ENCODE assay signal across 1 cellular context in genomic region chr19:15418588-15419412, GRCh38.
A peak's percentile ranks its signal among the peaks of the same experiment; 100 is the strongest.
TF ChIP-seq lines count a peak whose summit lies in the region.

TSS of gene AKAP8L (minus strand) at chr19:15418988. CDS start at chr19:15418923, 65 bp downstream.

TF ChIP-seq in HepG2, 621 proteins besides CTCF, POLR2A, EP300 and RAD21 (continued from another document and continues in another):
- TF ChIP-seq ZNF788 (CRISPR knock-in tag; IDR thresholded peaks at IDR 0.05; ENCODE audit: borderline replicate concordance) = no peak; the same call in 1 of the 2 replicates
- peak; percentile 81; the same call in 1 of the 2 replicates for TF ChIP-seq NFIB (CRISPR knock-in tag; IDR thresholded peaks at IDR 0.05; ENCODE audit: borderline replicate concordance)
- no peak for TF ChIP-seq USF2 (IDR thresholded peaks at IDR 0.05; ENCODE audit: low read depth, low read length)
- no peak for TF ChIP-seq USF2 (CRISPR knock-in tag; IDR thresholded peaks at IDR 0.05; ENCODE audit: borderline replicate concordance)
- peak; percentile 93 for TF ChIP-seq DMAP1 (CRISPR knock-in tag; IDR thresholded peaks at IDR 0.05)
- peak; percentile 62; the same call in 1 of the 2 replicates for TF ChIP-seq ZNF230 (CRISPR knock-in tag; IDR thresholded peaks at IDR 0.05)
- TF ChIP-seq CBX1 (IDR thresholded peaks at IDR 0.05; ENCODE audit: low read depth) = no peak
- no peak for TF ChIP-seq NBN (conservative IDR thresholded peaks at IDR 0.05)
- TF ChIP-seq PHF21A (CRISPR knock-in tag; IDR thresholded peaks at IDR 0.05) = peak; percentile 59; the same call in 1 of the 2 replicates
- peak; percentile 39 for TF ChIP-seq HNRNPLL (IDR thresholded peaks at IDR 0.05; ENCODE audit: low read depth, low read length, poor library complexity, severe bottlenecking)
- peak; percentile 60; the same call in 1 of the 2 replicates for TF ChIP-seq NFAT5 (CRISPR knock-in tag; IDR thresholded peaks at IDR 0.05)
- TF ChIP-seq ZXDC (CRISPR knock-in tag; IDR thresholded peaks at IDR 0.05) = no peak
- peak; percentile 36 for TF ChIP-seq PAXIP1 (CRISPR knock-in tag; conservative IDR thresholded peaks at IDR 0.05)
- TF ChIP-seq ZNF883 (CRISPR knock-in tag; IDR thresholded peaks at IDR 0.05; ENCODE audit: not compliant biosample characterization) = peak; percentile 93
- TF ChIP-seq REPIN1 (CRISPR knock-in tag; IDR thresholded peaks at IDR 0.05; ENCODE audit: borderline replicate concordance, low read depth) = peak; percentile 58; the same call in 1 of the 2 replicates
- TF ChIP-seq ZNF468 (CRISPR knock-in tag; IDR thresholded peaks at IDR 0.05) = 0 out of 2 replicates have a peak, but pooled peaks have one; percentile 69
- no peak for TF ChIP-seq MAZ (IDR thresholded peaks at IDR 0.05; ENCODE audit: borderline replicate concordance, low read depth, low read length)
- peak; percentile 40 for TF ChIP-seq MAZ (CRISPR knock-in tag; IDR thresholded peaks at IDR 0.05; ENCODE audit: low read depth)
- TF ChIP-seq ATF3 (CRISPR knock-in tag; IDR thresholded peaks at IDR 0.05) = no peak
- TF ChIP-seq IRF1 (CRISPR knock-in tag; IDR thresholded peaks at IDR 0.05; ENCODE audit: low read depth) = peak; percentile 25; the same call in 1 of the 2 replicates
- peak; percentile 60; the same call in 1 of the 2 replicates for TF ChIP-seq SNAPC4 (CRISPR knock-in tag; IDR thresholded peaks at IDR 0.05)
- TF ChIP-seq ZNF20 (CRISPR knock-in tag; IDR thresholded peaks at IDR 0.05) = no peak
- TF ChIP-seq FOXK2 (IDR thresholded peaks at IDR 0.05) = no peak
- TF ChIP-seq JARID2 (CRISPR knock-in tag; IDR thresholded peaks at IDR 0.05; ENCODE audit: insufficient replicate concordance) = no peak
- peak; percentile 77 for TF ChIP-seq ISL2 (CRISPR knock-in tag; IDR thresholded peaks at IDR 0.05)
- peak; percentile 66; the same call in 1 of the 2 replicates for TF ChIP-seq ESRRA (CRISPR knock-in tag; IDR thresholded peaks at IDR 0.05; ENCODE audit: low read depth)
- TF ChIP-seq ARNTL (CRISPR knock-in tag; IDR thresholded peaks at IDR 0.05) = peak; percentile 22; the same call in 1 of the 2 replicates
- no peak for TF ChIP-seq MIXL1 (CRISPR knock-in tag; IDR thresholded peaks at IDR 0.05)
- 0 out of 2 replicates have a peak, but pooled peaks have one; percentile 6 for TF ChIP-seq GABPA (IDR thresholded peaks at IDR 0.05; ENCODE audit: low read depth, low read length)
- peak; percentile 60 for TF ChIP-seq GABPA (CRISPR knock-in tag; IDR thresholded peaks at IDR 0.05; ENCODE audit: low read depth)
- peak; percentile 91 for TF ChIP-seq ZNF275 (CRISPR knock-in tag; IDR thresholded peaks at IDR 0.05; ENCODE audit: borderline replicate concordance)
- TF ChIP-seq ZC3H4 (CRISPR knock-in tag; IDR thresholded peaks at IDR 0.05; ENCODE audit: borderline replicate concordance) = 0 out of 2 replicates have a peak, but pooled peaks have one; percentile 30
- TF ChIP-seq ZNF746 (CRISPR knock-in tag; IDR thresholded peaks at IDR 0.05) = peak; percentile 50; the same call in 1 of the 2 replicates
- no peak for TF ChIP-seq EED (CRISPR knock-in tag; IDR thresholded peaks at IDR 0.05)
- no peak for TF ChIP-seq TERF1 (CRISPR knock-in tag; IDR thresholded peaks at IDR 0.05)
